ENCODE assay signal across 19 cellular contexts in genomic region chr17:60039509-60040442, GRCh38. TPM values are rescaled to one million over a fixed set of nuclear protein-coding genes. Genes with fewer than 3 reads are reported as not detected.
DNase-seq lines count a peak whose midpoint lies in the region; ATAC-seq lines count a peak whose summit lies in the region.
"Had no signal": no experiment of that assay in that cellular context is flagged by ENCODE, and none has a peak within 500 bp of the region (broad histone marks: within the 10 kb centered on the region; RNA-seq: fewer than 3 reads in every experiment).

No MANE protein-coding gene starts in this region.

- H3K27me3 ChIP-seq in mesendoderm (ENCODE audit: insufficient read depth, low read length, poor library complexity) (no peaks in the 10 kb centered on the region), neuronal stem cell (ENCODE audit: control insufficient read depth in 3 of 3, insufficient read depth in 3 of 3, low read depth in 1 of 3, low read length in 3 of 3) (no peaks in the 10 kb centered on the region)

- no peak overlapping the region for H2BK5ac ChIP-seq in mesendoderm (ENCODE audit: low read length)
- H2BK5ac ChIP-seq in neuronal stem cell (ENCODE audit: low read length), result no peak overlapping the region

- H3K79me1 ChIP-seq in mesendoderm (ENCODE audit: low read length) (no peaks in the 10 kb centered on the region), neuronal stem cell (ENCODE audit: low read depth, low read length) (no peaks in the 10 kb centered on the region)

- H3K9ac ChIP-seq in mesendoderm (ENCODE audit: low read length), result no peak overlapping the region
- H3K9ac ChIP-seq in neuronal stem cell (ENCODE audit: low read depth, low read length, poor library complexity), result no peak overlapping the region

- no peak overlapping the region for H4K5ac ChIP-seq in mesendoderm (ENCODE audit: low read length)

- H3K14ac ChIP-seq in neuronal stem cell (ENCODE audit: low read length), result no peak overlapping the region

- H2BK15ac ChIP-seq in mesendoderm (replicated peaks; ENCODE audit: low read depth) (no peak overlapping the region), neuronal stem cell (ENCODE audit: low read length) (no peak overlapping the region)

- no peak for ATAC-seq in left ventricle myocardium superior
- ATAC-seq: gastrocnemius medialis had no signal

- H3K4me1 ChIP-seq in mesendoderm (ENCODE audit: control insufficient read depth, low read depth, low read length) (no peaks in the 10 kb centered on the region), neuronal stem cell (ENCODE audit: control insufficient read depth in 2 of 2, insufficient read depth in 1 of 2, low read depth in 1 of 2, low read length in 2 of 2) (peaks cover 3% of the 10 kb centered on the region in 2 donors)
- H3K4me1 ChIP-seq: gastrocnemius medialis had no signal

- H3K56ac ChIP-seq in mesendoderm (ENCODE audit: low read length), result no peak overlapping the region

- WGBS in mesendoderm (ENCODE audit: extremely low coverage, insufficient coverage, low lambda C conversion rate), result no CpG with 5 or more reads among the region's 6 CpGs
- WGBS in neuronal stem cell (ENCODE audit: extremely low coverage in 2 of 2, insufficient read length in 2 of 2, insufficient replicate concordance in 1 of 2), 2 donors, result no CpG with 5 or more reads among the region's 6 CpGs

- DNase-seq in NCI-H2107 treated with DMSO at 0.1 percent for 48 hours (lab: John Stamatoyannopoulos, UW; ENCODE audit: unreplicated experiment), result peak; percentile 60
- DNase-seq in NCI-H2107 (lab: John Stamatoyannopoulos, UW), result no peak
- DNase-seq in NCI-H1105 treated with DMSO at 0.1 percent for 48 hours (lab: John Stamatoyannopoulos, UW), result peak; percentile 16
- peak; percentile 27 for DNase-seq in OCI-M1 (lab: John Stamatoyannopoulos, UW)
- DNase-seq in mesendoderm, result peak; percentile 3
- DNase-seq in left ventricle myocardium superior, result no peak
- no peak for DNase-seq in NK-92 treated with Interleukin-12 subunit alpha and Interleukin-12 subunit beta, amount 100 ng/mL, for 24 hours (lab: John Stamatoyannopoulos, UW)
- DNase-seq in neuronal stem cell (ENCODE audit: low spot score), result no peak
- DNase-seq: 8988T; activated CD4-positive, alpha-beta T cell treated with anti-CD3 and anti-CD28 coated beads for 4 hours; cerebellar nuclear complex; COR-L47; gastrocnemius medialis; hypothalamus; NCI-H2081; nucleus accumbens; right cardiac atrium; RPMI8226; stimulated activated CD4-positive, alpha-beta T cell treated with anti-CD3 and anti-CD28 coated beads, Interleukin-15, amount 100 ng/mL, for 24 hours had no signal

- no peaks in the 10 kb centered on the region for H3K79me2 ChIP-seq in mesendoderm (ENCODE audit: control insufficient read depth, insufficient read depth, low read length)

- H2AK5ac ChIP-seq in mesendoderm (ENCODE audit: low read length), result no peak overlapping the region
- H2AK5ac ChIP-seq in neuronal stem cell (ENCODE audit: low read depth, low read length), result no peak overlapping the region

- intact Hi-C loops in left ventricle myocardium superior (cut with micrococcal nuclease), result no loop called here

- H4K91ac ChIP-seq in neuronal stem cell (ENCODE audit: low read depth, low read length, poor library complexity), result no peak overlapping the region

- H3K9me3 ChIP-seq in neuronal stem cell (replicated peaks in 1 of 2; ENCODE audit: control insufficient read depth in 2 of 2, insufficient read depth in 1 of 2, low read depth in 1 of 2, low read length in 2 of 2), result no peaks in the 10 kb centered on the region
- H3K9me3 ChIP-seq: gastrocnemius medialis had no signal

- no peak overlapping the region for H2BK12ac ChIP-seq in neuronal stem cell (ENCODE audit: low read length)

- H3K36me3 ChIP-seq in mesendoderm (ENCODE audit: control insufficient read depth, insufficient read depth, low read length), result peaks cover 1% of the 10 kb centered on the region
- peaks cover 18 to 39% of the 10 kb centered on the region in 2 donors for H3K36me3 ChIP-seq in neuronal stem cell (replicated peaks in 1 of 2; ENCODE audit: control insufficient read depth in 2 of 2, insufficient read depth in 2 of 2, low read length in 2 of 2)

- H3K4me2 ChIP-seq in mesendoderm (ENCODE audit: low read length), result no peak overlapping the region
- H3K4me2 ChIP-seq in neuronal stem cell (ENCODE audit: insufficient read depth, low read length, poor library complexity, severe bottlenecking), result no peak overlapping the region

- H3K4me3 ChIP-seq in mesendoderm (ENCODE audit: low read length), result no peak overlapping the region
- H3K4me3 ChIP-seq in neuronal stem cell (ENCODE audit: low read length in 2 of 2), result no peak overlapping the region
- H3K4me3 ChIP-seq: gastrocnemius medialis had no signal

- H2BK120ac ChIP-seq in mesendoderm (ENCODE audit: low read depth, low read length), result no peak overlapping the region
- no peak overlapping the region for H2BK120ac ChIP-seq in neuronal stem cell (ENCODE audit: low read depth, low read length)

- H2AFZ ChIP-seq in neuronal stem cell (ENCODE audit: low read length), result no peak overlapping the region

- H3K4ac ChIP-seq in mesendoderm (ENCODE audit: low read depth, low read length) (no peak overlapping the region), neuronal stem cell (ENCODE audit: low read length) (no peak overlapping the region)

- no peak overlapping the region for H4K8ac ChIP-seq in mesendoderm (ENCODE audit: low read depth, low read length)
- H4K8ac ChIP-seq in neuronal stem cell (ENCODE audit: low read depth, low read length), result no peak overlapping the region

- no peak overlapping the region for H3K27ac ChIP-seq in mesendoderm (ENCODE audit: low read depth, low read length)
- H3K27ac ChIP-seq in neuronal stem cell (replicated peaks; ENCODE audit: low read length), result no peak overlapping the region
- H3K27ac ChIP-seq: gastrocnemius medialis had no signal

- H3K18ac ChIP-seq in mesendoderm (ENCODE audit: low read length) (no peak overlapping the region), neuronal stem cell (ENCODE audit: low read length) (no peak overlapping the region)

- H3K23ac ChIP-seq in mesendoderm (ENCODE audit: low read length) (no peak overlapping the region), neuronal stem cell (ENCODE audit: low read depth, low read length, poor library complexity) (no peak overlapping the region)

RNA-seq across cellular contexts. Expression of gene HEATR6, which starts 38.9 kb away (rescaled TPM):
- 9.8 TPM for polyA plus RNA-seq in mesendoderm (2013, experiment 1 of 2)
- polyA plus RNA-seq in mesendoderm (2013, experiment 2 of 2), result 9.5 TPM
- 12.2 TPM for total RNA-seq in left ventricle myocardium superior
- 18.3 TPM for polyA plus RNA-seq in neuronal stem cell (2013, experiment 1 of 2)
- 18.5 TPM for polyA plus RNA-seq in neuronal stem cell (2013, experiment 2 of 2)

Comparison
In these comparisons a context has a peak if more than half of its experiments do, and no peak if none do; other contexts are left out.
1. DNase-seq: peak in NCI-H2107 treated with DMSO at 0.1 percent for 48 hours (single experiment), NCI-H1105 treated with DMSO at 0.1 percent for 48 hours (single experiment), OCI-M1 (single experiment) and mesendoderm (single experiment); none in NCI-H2107 (single experiment), left ventricle myocardium superior (single experiment), NK-92 treated with Interleukin-12 subunit alpha and Interleukin-12 subunit beta, amount 100 ng/mL, for 24 hours (single experiment) and neuronal stem cell (single experiment).